ENCODE assay signal across 8 cellular contexts in genomic region chr7:1087952-1088920, GRCh38. TPM values are rescaled to one million over a fixed set of nuclear protein-coding genes. Genes with fewer than 3 reads are reported as not detected.
DNase-seq lines count a peak whose midpoint lies in the region; ATAC-seq and TF ChIP-seq lines count a peak whose summit lies in the region.

Gene GPER1, plus strand, starts transcription at chr7:1088113. Its CDS starts 3,616 bp downstream, at chr7:1091729.

- H3K4me3 Mint-ChIP-seq in activated naive CD4-positive, alpha-beta T cell treated with anti-CD3 and anti-CD28 coated beads, Interleukin-2, amount 10 ng/mL, durations not matched to agents 7 days and 5 days: peak within 1 kb of the TSS; percentile 64

- H4K20me1 ChIP-seq in osteoblast (ENCODE audit: insufficient read depth, low read length): peaks cover 3% of the 10 kb centered on the region

- CTCF ChIA-PET in activated naive CD4-positive, alpha-beta T cell treated with anti-CD3 and anti-CD28 coated beads, Interleukin-2, amount 10 ng/mL, durations not matched to agents 7 days and 5 days (lab: Charles Lee): interaction anchor here (1.0 to 2.0 kb wide), 3 partner anchors 82 to 94 kb away, joined by 3 to 7 read pairs (median 5); no protein-coding TSS in a partner anchor

- no peak for ATAC-seq in GM19023 (IDR thresholded peaks at IDR 0.05; ENCODE audit: unreplicated experiment)

- H2AFZ ChIP-seq in osteoblast (ENCODE audit: low read length): peak within 1 kb of the TSS; percentile 93

- TF ChIP-seq CTCF in WI38 (IDR thresholded peaks at IDR 0.05; ENCODE audit: low read depth, low read length): no peak
- TF ChIP-seq CTCF in osteoblast (IDR thresholded peaks at IDR 0.05; ENCODE audit: extremely low read depth, low read depth, low read length): no peak

- H3K27ac ChIP-seq in osteoblast (ENCODE audit: low read depth, low read length): peak within 1 kb of the TSS; percentile 64

- H3K36me3 ChIP-seq in osteoblast (ENCODE audit: insufficient read depth, low read length): no peaks in the 10 kb centered on the region

- peaks cover 34% of the 10 kb centered on the region for H3K4me1 ChIP-seq in osteoblast (ENCODE audit: insufficient read depth, low read length)

- H3K27me3 ChIP-seq in osteoblast (ENCODE audit: insufficient read depth, low read length): no peaks in the 10 kb centered on the region

- H3K4me1 Mint-ChIP-seq in activated naive CD4-positive, alpha-beta T cell treated with anti-CD3 and anti-CD28 coated beads, Interleukin-2, amount 10 ng/mL, durations not matched to agents 7 days and 5 days: peaks cover 13% of the 10 kb centered on the region

- no peaks in the 10 kb centered on the region for H3K9me3 ChIP-seq in osteoblast (ENCODE audit: low read depth, low read length)

- H3K27me3 Mint-ChIP-seq in activated naive CD4-positive, alpha-beta T cell treated with anti-CD3 and anti-CD28 coated beads, Interleukin-2, amount 10 ng/mL, durations not matched to agents 7 days and 5 days: peaks cover 5% of the 10 kb centered on the region

- DNase-seq in activated naive CD4-positive, alpha-beta T cell treated with anti-CD3 and anti-CD28 coated beads, Interleukin-2, amount 10 ng/mL, durations not matched to agents 7 days and 5 days: no peak
- DNase-seq in activated naive CD4-positive, alpha-beta T cell treated with anti-CD3 and anti-CD28 coated beads, Interleukin-2, amount 50 U/mL, for 16 hours: no peak
- peak; percentile 49 for DNase-seq in fibroblast of the conjunctiva (ENCODE audit: low read depth)
- DNase-seq in osteoblast (ENCODE audit: insufficient read length, low spot score, missing footprints): peak; percentile 99
- DNase-seq in NCI-H187 treated with DMSO at 0.1 percent for 48 hours (lab: John Stamatoyannopoulos, UW): no peak
- DNase-seq in activated effector memory CD4-positive, alpha-beta T cell treated with anti-CD3 and anti-CD28 coated beads, Interleukin-2, amount 50 U/mL, for 16 hours: no peak

- H3K4me3 ChIP-seq in WI38 (ENCODE audit: low read depth, low read length): peak within 1 kb of the TSS; percentile 55
- peak within 1 kb of the TSS; percentile 77 for H3K4me3 ChIP-seq in osteoblast (ENCODE audit: insufficient read depth, low read length)

- no peaks in the 10 kb centered on the region for H3K79me2 ChIP-seq in osteoblast (ENCODE audit: insufficient read depth, low read length)

- peak within 1 kb of the TSS; percentile 96 for H3K4me2 ChIP-seq in osteoblast (ENCODE audit: insufficient read depth, low read length)

- no peak within 1 kb of the TSS for H3K27ac Mint-ChIP-seq in activated naive CD4-positive, alpha-beta T cell treated with anti-CD3 and anti-CD28 coated beads, Interleukin-2, amount 10 ng/mL, durations not matched to agents 7 days and 5 days

- H3K36me3 Mint-ChIP-seq in activated naive CD4-positive, alpha-beta T cell treated with anti-CD3 and anti-CD28 coated beads, Interleukin-2, amount 10 ng/mL, durations not matched to agents 7 days and 5 days: no peaks in the 10 kb centered on the region

- H3K9me3 Mint-ChIP-seq in activated naive CD4-positive, alpha-beta T cell treated with anti-CD3 and anti-CD28 coated beads, Interleukin-2, amount 10 ng/mL, durations not matched to agents 7 days and 5 days: no peaks in the 10 kb centered on the region

RNA-seq across cellular contexts. Expression of gene GPER1, which starts in this region (rescaled TPM):
- total RNA-seq in osteoblast: 10.3 and 10.5 TPM in 2 replicates

Comparison
In these comparisons a context has a peak if more than half of its experiments do, and no peak if none do; other contexts are left out.
1. DNase-seq: peak in fibroblast of the conjunctiva (single experiment) and osteoblast (single experiment); none in activated naive CD4-positive, alpha-beta T cell treated with anti-CD3 and anti-CD28 coated beads, Interleukin-2, amount 10 ng/mL, durations not matched to agents 7 days and 5 days (single experiment), activated naive CD4-positive, alpha-beta T cell treated with anti-CD3 and anti-CD28 coated beads, Interleukin-2, amount 50 U/mL, for 16 hours (single experiment), NCI-H187 treated with DMSO at 0.1 percent for 48 hours (single experiment) and activated effector memory CD4-positive, alpha-beta T cell treated with anti-CD3 and anti-CD28 coated beads, Interleukin-2, amount 50 U/mL, for 16 hours (single experiment).